8 cellular contexts compared by ENCODE assay signal in the genomic region with DNA sequence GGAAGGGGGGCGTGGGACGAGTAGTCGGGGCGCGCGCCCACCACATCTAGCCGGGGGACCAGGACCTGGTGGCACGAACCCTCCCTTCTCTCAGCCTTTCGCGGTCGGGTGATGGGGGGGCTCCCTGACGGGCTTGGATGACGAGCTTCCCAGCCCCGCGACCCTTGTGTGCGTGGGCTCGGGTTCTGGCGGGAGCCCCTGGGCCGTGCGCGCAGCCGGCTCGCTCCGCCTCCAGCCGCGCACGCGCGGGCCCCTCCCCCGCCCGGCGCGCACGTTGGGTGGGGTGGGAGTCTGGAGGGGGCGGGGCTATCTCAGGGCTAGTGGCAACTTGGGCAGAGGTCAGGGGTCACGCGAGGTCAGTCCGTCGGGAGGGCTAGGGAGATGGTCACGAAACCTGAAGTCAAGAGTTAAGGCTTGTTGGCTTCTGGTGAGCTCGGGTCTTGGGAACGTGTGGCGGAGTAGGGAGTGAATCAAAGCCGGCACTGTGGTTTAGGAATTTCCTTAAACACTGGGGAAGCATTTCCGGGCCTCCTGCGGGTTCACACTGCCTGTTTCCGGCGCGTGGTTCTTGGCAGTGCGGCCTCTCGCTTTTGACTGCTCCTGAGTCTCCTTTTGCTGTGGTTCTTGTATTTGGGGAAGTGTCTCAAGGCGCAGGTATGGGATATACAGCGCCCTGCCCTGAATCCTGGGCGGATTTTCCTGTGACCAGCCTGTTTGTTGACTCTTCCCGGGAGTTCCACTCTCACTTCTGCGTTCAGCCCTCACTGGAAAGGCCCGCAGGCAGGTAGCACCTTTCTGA. TPM values are rescaled to one million over a fixed set of nuclear protein-coding genes. Genes with fewer than 3 reads are reported as not detected.
DNase-seq lines count a peak whose midpoint lies in the region; ATAC-seq and TF ChIP-seq lines count a peak whose summit lies in the region.

Gene SRCAP, plus strand, starts transcription at position 356 of the 799 bp plus-strand sequence. CDS start 1,654 bp downstream, outside the sequence.

- peaks cover 4% of the 10 kb centered on the region for H3K4me1 ChIP-seq in ectodermal cell (ENCODE audit: control insufficient read depth, insufficient read depth, low read length)
- peaks cover 29% of the 10 kb centered on the region for H3K4me1 ChIP-seq in lower lobe of right lung

- H3K4me1 Mint-ChIP-seq in CD14-positive monocyte: peaks cover 32% of the 10 kb centered on the region

- H3K27ac ChIP-seq in ectodermal cell (ENCODE audit: insufficient read depth, low read depth, low read length, poor library complexity, severe bottlenecking): peak within 1 kb of the TSS; percentile 100
- peak within 1 kb of the TSS; percentile 100 for H3K27ac ChIP-seq in lower lobe of right lung

- H3K4me3 Mint-ChIP-seq in CD14-positive monocyte: peak within 1 kb of the TSS; percentile 92 to 99

- H3K4me3 ChIP-seq in ectodermal cell (ENCODE audit: insufficient read depth, low read depth, low read length) (peak within 1 kb of the TSS; percentile 100), lower lobe of right lung (peak within 1 kb of the TSS; percentile 99)

- TF ChIP-seq CTCF in CD14-positive monocyte (IDR thresholded peaks at IDR 0.05) (no peak), lower lobe of right lung (IDR thresholded peaks at IDR 0.05) (no peak)

- peaks cover 27 to 38% of the 10 kb centered on the region in 2 donors for H3K36me3 Mint-ChIP-seq in CD14-positive monocyte

- ATAC-seq in GM19372 (IDR thresholded peaks at IDR 0.05; ENCODE audit: low read depth, unreplicated experiment) (peak; percentile 31), HG03558 (IDR thresholded peaks at IDR 0.05; ENCODE audit: extremely low read depth, unreplicated experiment) (peak; percentile 18), lower lobe of right lung (peak; percentile 85 to 87)

- H3K36me3 ChIP-seq in ectodermal cell (ENCODE audit: control insufficient read depth, insufficient read depth, low read length) (peaks cover 30% of the 10 kb centered on the region), lower lobe of right lung (peaks cover 46% of the 10 kb centered on the region)

- peaks cover 0 to 2% (median 0%) of the 10 kb centered on the region in 7 donors for H3K9me3 Mint-ChIP-seq in CD14-positive monocyte

- WGBS in ectodermal cell, 2 experiments: 1 to 2% methylated on average over 57 of the region's 57 CpGs

- intact Hi-C loops in CD14-positive monocyte (cut with micrococcal nuclease) (loop anchor here (1.0 to 5.0 kb wide), 4 partner anchors 40 to 223 kb away; partner anchors contain the start of genes FBRS (in 2 of the 2), FBXL19 (in 1 of the 2) and PRR14 (in 1 of the 2)), lower lobe of right lung (cut with DNase I) (no loop called here)

- no peaks in the 10 kb centered on the region for H3K27me3 Mint-ChIP-seq in CD14-positive monocyte (ENCODE audit: low read depth in 3 of 3)

- H3K27ac Mint-ChIP-seq in CD14-positive monocyte: peak within 1 kb of the TSS; percentile 99 to 100 (median 100)

- H3K9me3 ChIP-seq in ectodermal cell (ENCODE audit: control insufficient read depth, low read length): no peaks in the 10 kb centered on the region
- H3K9me3 ChIP-seq in lower lobe of right lung: no peaks in the 10 kb centered on the region

- H3K27me3 ChIP-seq in ectodermal cell (ENCODE audit: control insufficient read depth, insufficient read depth, low read length, poor library complexity, severe bottlenecking) (peaks cover 21% of the 10 kb centered on the region), lower lobe of right lung (ENCODE audit: low read depth) (no peaks in the 10 kb centered on the region)

- peak; percentile 84 for DNase-seq in CD14-positive monocyte (ENCODE audit: low spot score)
- peak; percentile 39 for DNase-seq in NCI-H82 treated with DMSO at 0.1 percent for 48 hours (lab: John Stamatoyannopoulos, UW; ENCODE audit: unreplicated experiment)
- peak; percentile 27 to 70 for DNase-seq in activated CD8-positive, alpha-beta memory T cell treated with anti-CD3 and anti-CD28 coated beads for 1 hour (ENCODE audit: extremely low read depth in 1 of 2, low read depth in 1 of 2)
- DNase-seq in lower lobe of right lung: peak; percentile 90
- DNase-seq in stimulated activated CD4-positive, alpha-beta T cell treated with anti-CD3 and anti-CD28 coated beads, Interleukin-4, amount 100 ng/mL, for 48 hours (ENCODE audit: low read depth in 2 of 2): peak; percentile 84 to 85

RNA-seq across cellular contexts. Expression of gene SRCAP, which starts in this region (rescaled TPM):
- 1 to 10 TPM; 3.0 to 6.3 TPM for polyA plus RNA-seq in CD14-positive monocyte
- polyA plus RNA-seq in ectodermal cell (2013, experiment 1 of 4): 45.8 TPM
- polyA plus RNA-seq in ectodermal cell (2013, experiment 2 of 4): 62.0 TPM
- 31.4 TPM for polyA plus RNA-seq in ectodermal cell (2013, experiment 3 of 4)
- polyA plus RNA-seq in ectodermal cell (2013, experiment 4 of 4): 38.0 TPM
- total RNA-seq in lower lobe of right lung: 73.8 TPM

Comparison
In these comparisons a context has a peak if more than half of its experiments do, and no peak if none do; other contexts are left out.
1. Peak in every context shown above with its lines: DNase-seq, ATAC-seq, H3K4me3 ChIP-seq and H3K27ac ChIP-seq.
2. DNase-seq: peak in every context shown above with its lines; median percentile 90 in lower lobe of right lung; 84 in stimulated activated CD4-positive, alpha-beta T cell treated with anti-CD3 and anti-CD28 coated beads, Interleukin-4, amount 100 ng/mL, for 48 hours; 84 in CD14-positive monocyte; 48 in activated CD8-positive, alpha-beta memory T cell treated with anti-CD3 and anti-CD28 coated beads for 1 hour; 39 in NCI-H82 treated with DMSO at 0.1 percent for 48 hours.
3. ATAC-seq: peak in every context shown above with its lines; median percentile 86 in lower lobe of right lung; 31 in GM19372; 18 in HG03558.